In genomic region chr11:74644084-74644483, GRCh38 we compare ENCODE assay signal across 16 cellular contexts. TPM values are rescaled to one million over a fixed set of nuclear protein-coding genes. Genes with fewer than 3 reads are reported as not detected.
A peak's percentile ranks its signal among the peaks of the same experiment; 100 is the strongest.
DNase-seq lines count a peak whose midpoint lies in the region; TF ChIP-seq lines count a peak whose summit lies in the region.
"Had no signal": no experiment of that assay in that cellular context is flagged by ENCODE, and none has a peak within 500 bp of the region (broad histone marks: within the 10 kb centered on the region; RNA-seq: fewer than 3 reads in every experiment).

No MANE protein-coding gene starts in this region.

- 40% methylated on average over 4 of the region's 4 CpGs for WGBS in esophagus muscularis mucosa

- H3K4me1 ChIP-seq in esophagus muscularis mucosa (peaks cover 0 to 78% (median 62%) of the 10 kb centered on the region in 4 donors), muscle layer of colon (ENCODE audit: insufficient read depth, low read length) (peaks cover 61% of the 10 kb centered on the region), stomach smooth muscle (ENCODE audit: control insufficient read depth, insufficient read depth, low read length) (peaks cover 20% of the 10 kb centered on the region)

- H3K27ac ChIP-seq in esophagus muscularis mucosa (replicated peaks in 1 of 4), result peak overlapping the region; percentile 82 to 87 (median 84)
- peak overlapping the region; percentile 92 for H3K27ac ChIP-seq in muscle layer of colon (ENCODE audit: low read depth, low read length)
- peak overlapping the region; percentile 89 for H3K27ac ChIP-seq in stomach smooth muscle (ENCODE audit: low read length)
- H3K27ac ChIP-seq: C4-2B had no signal

- no peak for DNase-seq in esophagus muscularis mucosa (ENCODE audit: extremely low spot score)
- no peak for DNase-seq in cardiac septum (ENCODE audit: low spot score)
- DNase-seq in stimulated activated CD4-positive, alpha-beta T cell treated with anti-CD3 and anti-CD28 coated beads, Interleukin-4, amount 100 ng/mL, for 4 hours, result no peak
- no peak for DNase-seq in dermis blood vessel endothelial cell
- DNase-seq in RKO (ENCODE audit: low spot score), result no peak
- DNase-seq: BE2C; CD4-positive, alpha-beta memory T cell; COR-L47; DMS153; DMS79 treated with DMSO at 0.1 percent for 48 hours; EL; GOT3; H9 had no signal

- no peak overlapping the region for H3K4me3 ChIP-seq in esophagus muscularis mucosa
- no peak overlapping the region for H3K4me3 ChIP-seq in muscle layer of colon (ENCODE audit: low read depth in 1 of 2, low read length in 2 of 2)
- no peak overlapping the region for H3K4me3 ChIP-seq in stomach smooth muscle (ENCODE audit: low read length in 2 of 2)

- H3K36me3 ChIP-seq in esophagus muscularis mucosa (peaks cover 0 to 26% (median 14%) of the 10 kb centered on the region in 4 donors), muscle layer of colon (ENCODE audit: insufficient read depth, low read length) (peaks cover 9% of the 10 kb centered on the region), stomach smooth muscle (ENCODE audit: control insufficient read depth in 2 of 2, insufficient read depth in 2 of 2, low read length in 2 of 2) (peaks cover 5 to 8% of the 10 kb centered on the region in 2 donors)

- TF ChIP-seq POLR2A in esophagus muscularis mucosa (IDR thresholded peaks at IDR 0.05; ENCODE audit: low read depth), result no peak

- H3K9ac ChIP-seq in muscle layer of colon (ENCODE audit: low read length) (no peak overlapping the region), stomach smooth muscle (ENCODE audit: low read length in 2 of 2) (peak overlapping the region; percentile 51 to 62)

- intact Hi-C loops in esophagus muscularis mucosa (cut with DNase I), result no loop called here
- intact Hi-C loops in cardiac septum (cut with DNase I), result no loop called here

- H3K27me3 ChIP-seq in esophagus muscularis mucosa (no peaks in the 10 kb centered on the region), muscle layer of colon (ENCODE audit: control insufficient read depth in 1 of 2, insufficient read depth in 2 of 2, low read length in 2 of 2) (no peaks in the 10 kb centered on the region), stomach smooth muscle (ENCODE audit: control insufficient read depth in 1 of 2, insufficient read depth in 2 of 2, low read length in 2 of 2) (no peaks in the 10 kb centered on the region)
- H3K27me3 ChIP-seq: BE2C had no signal

- H3K9me3 ChIP-seq in esophagus muscularis mucosa (no peaks in the 10 kb centered on the region), muscle layer of colon (ENCODE audit: low read length) (no peaks in the 10 kb centered on the region), stomach smooth muscle (ENCODE audit: control insufficient read depth in 2 of 2, low read length in 2 of 2) (no peaks in the 10 kb centered on the region)
- H3K9me3 ChIP-seq: BE2C had no signal

- TF ChIP-seq EP300 in esophagus muscularis mucosa (IDR thresholded peaks at IDR 0.05), result peak; percentile 60

- no peak for TF ChIP-seq CTCF in esophagus muscularis mucosa (IDR thresholded peaks at IDR 0.05)

RNA-seq across cellular contexts. Expression of gene POLD3, which starts 51.7 kb away (rescaled TPM):
- total RNA-seq in esophagus muscularis mucosa (10 to 100 TPM in 1 of 4 donors, 1 to 10 TPM in 3; 9.1 to 13.6 (median 9.2) TPM), cardiac septum (6.9 TPM), dermis blood vessel endothelial cell (13.8 and 19.9 TPM in 2 replicates)
